ENCODE assay signal across 15 cellular contexts in genomic region chr1:207462535-207462934, GRCh38. TPM values are rescaled to one million over a fixed set of nuclear protein-coding genes. Genes with fewer than 3 reads are reported as not detected.
DNase-seq lines count a peak whose midpoint lies in the region; ATAC-seq and TF ChIP-seq lines count a peak whose summit lies in the region.
"Had no signal": no experiment of that assay in that cellular context is flagged by ENCODE, and none has a peak within 500 bp of the region (broad histone marks: within the 10 kb centered on the region; RNA-seq: fewer than 3 reads in every experiment).

No MANE protein-coding gene starts in this region.

- ATAC-seq in activated naive CD4-positive, alpha-beta T cell treated with anti-CD3 and anti-CD28 coated beads, Interleukin-2, amount 50 U/mL, for 72 hours: peak; percentile 50 to 53
- no peak for ATAC-seq in DND-41 (ENCODE audit: insufficient read depth, low read depth)
- no peak for ATAC-seq in memory B cell (ENCODE audit: low read depth)
- ATAC-seq in GM19397 (IDR thresholded peaks at IDR 0.05; ENCODE audit: unreplicated experiment): no peak

- H3K79me2 ChIP-seq in DND-41 (ENCODE audit: insufficient read depth, low read length): no peaks in the 10 kb centered on the region

- H3K4me1 ChIP-seq in DND-41 (ENCODE audit: insufficient read depth, low read length): peaks cover 63% of the 10 kb centered on the region

- no peak overlapping the region for H2AFZ ChIP-seq in DND-41 (ENCODE audit: low read depth, low read length)

- no peak overlapping the region for H3K9ac ChIP-seq in DND-41 (ENCODE audit: low read depth, low read length)

- no peak for TF ChIP-seq CTCF in DND-41 (IDR thresholded peaks at IDR 0.05; ENCODE audit: borderline replicate concordance, extremely low read depth, low read length, poor library complexity, severe bottlenecking)

- CTCF ChIA-PET in activated naive CD4-positive, alpha-beta T cell treated with anti-CD3 and anti-CD28 coated beads for 36 hours (lab: Charles Lee): interaction anchor here (1.0 kb wide), 1 partner anchor 113 kb away, joined by 4 read pairs; no protein-coding TSS in a partner anchor

- H3K36me3 Mint-ChIP-seq in activated naive CD4-positive, alpha-beta T cell treated with anti-CD3 and anti-CD28 coated beads, Interleukin-2, amount 50 U/mL, for 72 hours: no peaks in the 10 kb centered on the region
- H3K36me3 Mint-ChIP-seq in activated naive CD4-positive, alpha-beta T cell treated with anti-CD3 and anti-CD28 coated beads for 36 hours (ENCODE audit: low read depth): no peaks in the 10 kb centered on the region
- H3K36me3 Mint-ChIP-seq in memory B cell: peaks cover 20% of the 10 kb centered on the region

- H3K4me2 ChIP-seq in DND-41 (ENCODE audit: insufficient read depth, low read length): no peak overlapping the region

- no peaks in the 10 kb centered on the region for H3K27me3 ChIP-seq in DND-41 (ENCODE audit: insufficient read depth, low read length, poor library complexity)

- H3K4me3 Mint-ChIP-seq in activated naive CD4-positive, alpha-beta T cell treated with anti-CD3 and anti-CD28 coated beads for 36 hours: no peak overlapping the region
- H3K4me3 Mint-ChIP-seq in memory B cell: no peak overlapping the region
- H3K4me3 Mint-ChIP-seq: H9 had no signal

- H3K36me3 ChIP-seq in DND-41 (ENCODE audit: insufficient read depth, low read length): no peaks in the 10 kb centered on the region

- peaks cover 42% of the 10 kb centered on the region for H3K4me1 Mint-ChIP-seq in activated naive CD4-positive, alpha-beta T cell treated with anti-CD3 and anti-CD28 coated beads for 36 hours (ENCODE audit: low read depth)
- peaks cover 23% of the 10 kb centered on the region for H3K4me1 Mint-ChIP-seq in memory B cell
- H3K4me1 Mint-ChIP-seq: H9 had no signal

- H3K27ac Mint-ChIP-seq in activated naive CD4-positive, alpha-beta T cell treated with anti-CD3 and anti-CD28 coated beads, Interleukin-2, amount 50 U/mL, for 72 hours: peak overlapping the region in 1 of 2 donors; percentile 2
- H3K27ac Mint-ChIP-seq in activated naive CD4-positive, alpha-beta T cell treated with anti-CD3 and anti-CD28 coated beads for 36 hours: no peak overlapping the region
- peak overlapping the region; percentile 4 for H3K27ac Mint-ChIP-seq in memory B cell
- H3K27ac Mint-ChIP-seq: CD4-positive, alpha-beta T cell; H9 had no signal

- no peaks in the 10 kb centered on the region for H3K27me3 Mint-ChIP-seq in activated naive CD4-positive, alpha-beta T cell treated with anti-CD3 and anti-CD28 coated beads for 36 hours (ENCODE audit: low read depth)
- H3K27me3 Mint-ChIP-seq in memory B cell: no peaks in the 10 kb centered on the region

- no peaks in the 10 kb centered on the region for H3K9me3 ChIP-seq in DND-41 (ENCODE audit: insufficient read depth, low read length, severe bottlenecking)

- no peak overlapping the region for H3K4me3 ChIP-seq in DND-41 (ENCODE audit: low read depth in 1 of 2, low read length in 2 of 2)

- H4K20me1 ChIP-seq in DND-41 (ENCODE audit: insufficient read depth, low read length): no peaks in the 10 kb centered on the region

- H3K9me3 Mint-ChIP-seq in activated naive CD4-positive, alpha-beta T cell treated with anti-CD3 and anti-CD28 coated beads, Interleukin-2, amount 50 U/mL, for 72 hours: peaks cover 2 to 3% of the 10 kb centered on the region in 2 donors
- no peaks in the 10 kb centered on the region for H3K9me3 Mint-ChIP-seq in activated naive CD4-positive, alpha-beta T cell treated with anti-CD3 and anti-CD28 coated beads for 36 hours
- H3K9me3 Mint-ChIP-seq in memory B cell: no peaks in the 10 kb centered on the region
- H3K9me3 Mint-ChIP-seq: CD4-positive, alpha-beta T cell; H9 had no signal

- peak overlapping the region; percentile 19; the same call in 1 of the 2 replicates for H3K27ac ChIP-seq in DND-41 (ENCODE audit: low read length)

- DNase-seq in activated naive CD4-positive, alpha-beta T cell treated with anti-CD3 and anti-CD28 coated beads, Interleukin-2, amount 50 U/mL, for 72 hours (ENCODE audit: low spot score in 2 of 2): no peak
- no peak for DNase-seq in activated naive CD4-positive, alpha-beta T cell treated with anti-CD3 and anti-CD28 coated beads for 36 hours
- DNase-seq in DND-41: no peak
- DNase-seq in memory B cell (ENCODE audit: low spot score in 2 of 2): no peak
- DNase-seq in HuH-7 (ENCODE audit: low spot score): no peak
- DNase-seq in mucosa of gallbladder (ENCODE audit: low spot score): no peak
- DNase-seq: ACHN; C1 segment of cervical spinal cord; CD4-positive, alpha-beta T cell; DMS79; GOT3; H9 had no signal

- intact Hi-C loops in activated naive CD4-positive, alpha-beta T cell treated with anti-CD3 and anti-CD28 coated beads for 36 hours (cut with micrococcal nuclease): no loop called here

RNA-seq across cellular contexts. Expression of gene CR2, which starts 8.4 kb away (rescaled TPM):
- under 1 TPM; 0.23 to 0.27 TPM for total RNA-seq in activated naive CD4-positive, alpha-beta T cell treated with anti-CD3 and anti-CD28 coated beads, Interleukin-2, amount 50 U/mL, for 72 hours
- 1 to 10 TPM in 1 of 2 experiments, under 1 TPM in 1; 0.36 to 1.8 TPM for total RNA-seq in activated naive CD4-positive, alpha-beta T cell treated with anti-CD3 and anti-CD28 coated beads for 36 hours
- total RNA-seq in mucosa of gallbladder: 0.32 TPM
- total RNA-seq: A172, HT1080 had no signal

RNA-seq across cellular contexts. Expression of gene CR1, which starts 33.4 kb away (rescaled TPM):
- under 1 TPM; 0.02 to 0.08 TPM for total RNA-seq in activated naive CD4-positive, alpha-beta T cell treated with anti-CD3 and anti-CD28 coated beads, Interleukin-2, amount 50 U/mL, for 72 hours
- not detected for total RNA-seq in activated naive CD4-positive, alpha-beta T cell treated with anti-CD3 and anti-CD28 coated beads for 36 hours
- 1.6 TPM for total RNA-seq in mucosa of gallbladder
- total RNA-seq: A172, HT1080 had no signal

Comparison
In these comparisons a context has a peak if more than half of its experiments do, and no peak if none do; other contexts are left out.
1. ATAC-seq: peak in activated naive CD4-positive, alpha-beta T cell treated with anti-CD3 and anti-CD28 coated beads, Interleukin-2, amount 50 U/mL, for 72 hours (2 of 2); none in DND-41 (single experiment), memory B cell (single experiment) and GM19397 (single experiment).